Comparison of ENCODE assay signal across 19 cellular contexts in the genomic region with DNA sequence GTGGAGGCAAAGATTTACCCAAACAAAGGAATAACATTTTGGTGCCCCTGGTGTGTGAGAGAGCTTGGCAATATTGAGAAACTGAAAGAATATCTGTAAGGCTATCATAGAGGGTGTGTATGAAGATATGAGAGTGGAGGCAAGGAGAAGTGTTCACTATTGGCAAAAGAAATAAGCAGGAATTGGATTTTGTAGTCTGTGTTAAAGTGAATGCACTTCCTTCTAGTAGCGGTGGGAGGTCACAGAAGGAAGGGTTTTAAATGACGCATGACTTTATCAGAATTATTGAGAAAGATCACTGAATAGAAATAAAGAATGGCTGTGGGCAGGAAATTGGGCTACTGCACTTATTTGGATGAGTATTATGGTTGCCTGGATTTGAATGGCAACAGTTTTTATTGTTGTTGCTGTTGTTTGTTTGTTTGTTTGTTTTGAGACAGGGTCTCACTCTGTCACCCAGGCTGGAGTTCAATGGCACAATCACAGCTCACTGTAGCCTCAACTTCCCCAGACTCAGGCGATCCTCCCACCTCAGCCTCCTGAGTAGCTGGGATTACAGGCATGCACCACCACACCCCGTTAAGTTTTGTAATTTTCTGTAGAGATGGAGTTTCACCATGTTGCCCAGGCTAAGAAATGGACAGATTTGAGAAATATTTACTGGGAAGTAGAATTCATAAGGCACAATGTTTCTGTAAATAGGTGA.
"Had no signal": no experiment of that assay in that cellular context is flagged by ENCODE, and none has a peak within 500 bp of the region (broad histone marks: within the 10 kb centered on the region; RNA-seq: fewer than 3 reads in every experiment).

No MANE protein-coding gene starts in this region.

- H3K27ac ChIP-seq: SJSA1, SK-N-MC had no signal

- H3K27me3 ChIP-seq: SJSA1 had no signal

- DNase-seq: KBM-7, MV-4-11, NCI-H1048, NCI-H1105, NCI-H1417, NCI-H1436 treated with DMSO at 0.1 percent for 48 hours, NCI-H1694, NCI-H187 treated with DMSO at 0.1 percent for 48 hours, NCI-H2029 treated with DMSO at 0.1 percent for 48 hours, NCI-H2171 treated with DMSO at 0.1 percent for 48 hours, NCI-H2227 treated with DMSO at 0.1 percent for 48 hours, NCI-H524, NCI-H69, NCI-H774, Right ventricle myocardium superior, RPMI8226, SIG-M5 had no signal

- H3K4me3 ChIP-seq: SJSA1, SK-N-MC had no signal

- H3K9me3 ChIP-seq: SJSA1 had no signal

- H3K4me1 ChIP-seq: SJSA1 had no signal

- H3K36me3 ChIP-seq: SJSA1 had no signal
